8 cellular contexts compared by ENCODE assay signal in the genomic region with DNA sequence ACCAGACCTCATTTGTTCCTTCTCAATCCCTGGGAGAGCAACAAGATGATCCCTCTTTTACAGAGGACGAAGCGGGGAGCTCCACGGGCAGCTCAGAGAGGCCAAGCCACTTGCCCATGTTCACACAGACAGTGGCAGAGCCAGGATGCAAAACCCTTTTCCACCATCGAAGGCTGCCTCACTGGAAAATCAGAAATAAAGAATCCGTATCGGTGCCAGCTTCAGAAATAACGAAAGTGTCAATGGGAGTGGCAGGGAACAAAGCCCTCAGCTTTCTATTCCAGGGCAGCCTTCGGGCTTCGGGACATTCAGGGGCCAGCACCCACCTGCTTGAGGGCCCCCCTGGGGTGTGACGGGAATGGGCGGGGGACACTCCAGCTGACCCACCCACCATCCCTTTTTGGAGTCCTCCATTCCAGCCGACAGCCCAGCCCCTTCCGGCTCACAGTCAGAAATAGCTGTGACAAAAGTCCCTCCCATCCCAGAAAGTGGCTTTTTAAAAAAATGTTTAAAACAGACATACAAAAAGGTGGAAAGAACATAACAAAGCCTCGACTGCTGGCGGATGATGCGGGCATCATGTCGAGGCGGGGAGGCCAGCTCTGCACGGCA. TPM values are rescaled to one million over a fixed set of nuclear protein-coding genes. Genes with fewer than 3 reads are reported as not detected.
DNase-seq lines count a peak whose midpoint lies in the region; ATAC-seq, FAIRE-seq and TF ChIP-seq lines count a peak whose summit lies in the region.

No MANE protein-coding gene starts in this region.

- H3K9me3 ChIP-seq in GM12878 (replicated peaks; ENCODE audit: control insufficient read depth, insufficient read depth, low read length) = no peaks in the 10 kb centered on the region
- no peaks in the 10 kb centered on the region for H3K9me3 ChIP-seq in lung (ENCODE audit: control insufficient read depth in 2 of 2, insufficient read depth in 1 of 2, low read length in 1 of 2)
- H3K9me3 ChIP-seq in PC-9 (ENCODE audit: insufficient read depth, low read depth) = no peaks in the 10 kb centered on the region

- H3K9ac ChIP-seq in GM12878 (ENCODE audit: control insufficient read depth, insufficient read depth, low read length) = peak overlapping the region; percentile 88

- peak overlapping the region; percentile 98 for H3K4me2 ChIP-seq in GM12878 (ENCODE audit: control insufficient read depth, insufficient read depth)
- no peak overlapping the region for H3K4me2 ChIP-seq in PC-9

- ATAC-seq in activated CD8-positive, alpha-beta memory T cell treated with anti-CD3 and anti-CD28 coated beads, Interleukin-2, amount 10 ng/mL, durations not matched to agents 7 days and 5 days = no peak
- ATAC-seq in GM12878 (peak; percentile 24), lung (ENCODE audit: insufficient read depth, low FRiP score) (no peak), GM21423 (IDR thresholded peaks at IDR 0.05; ENCODE audit: unreplicated experiment) (no peak)

- TF ChIP-seq POLR2A in GM12878 (IDR thresholded peaks at IDR 0.05; ENCODE audit: low read depth, low read length) = peak; percentile 16

- BruUV-seq in GM12878 (replicated peaks; lab: Mats Ljungman, UMichigan) = no TSS peak
- no TSS peak for BruUV-seq in PC-9 (replicated peaks; lab: Mats Ljungman, UMichigan)

- POLR2A ChIA-PET in GM12878 (lab: Charles Lee) (interaction anchor here (0.6 to 5.8 kb wide), 5 partner anchors 9 to 48 kb away, joined by 3 to 96 read pairs (median 3); partner anchors contain the start of gene ALDH4A1), PC-9 (lab: Charles Lee; ENCODE audit: unreplicated experiment) (interaction anchor here (0.5 kb wide), 1 partner anchor 137 kb away, joined by 3 read pairs; no protein-coding TSS in a partner anchor)

- no peaks in the 10 kb centered on the region for H3K9me3 Mint-ChIP-seq in activated CD8-positive, alpha-beta memory T cell treated with anti-CD3 and anti-CD28 coated beads, Interleukin-2, amount 10 ng/mL, durations not matched to agents 7 days and 5 days (ENCODE audit: low read depth)
- no peaks in the 10 kb centered on the region for H3K9me3 Mint-ChIP-seq in type B pancreatic cell

- peak overlapping the region; percentile 47 for H3K4me3 Mint-ChIP-seq in activated CD8-positive, alpha-beta memory T cell treated with anti-CD3 and anti-CD28 coated beads, Interleukin-2, amount 10 ng/mL, durations not matched to agents 7 days and 5 days
- peak overlapping the region; percentile 61 for H3K4me3 Mint-ChIP-seq in type B pancreatic cell

- H2AFZ ChIP-seq in GM12878 (ENCODE audit: control insufficient read depth, low read depth, low read length) = peak overlapping the region; percentile 52
- H2AFZ ChIP-seq in PC-9 = no peak overlapping the region

- H4K20me1 ChIP-seq in GM12878 (ENCODE audit: control insufficient read depth, insufficient read depth) (0 out of 2 replicates have a peak, but pooled peaks cover 2% of the 10 kb centered on the region), PC-9 (ENCODE audit: insufficient read depth) (peaks cover 7% of the 10 kb centered on the region)

- peak overlapping the region; percentile 99 for H3K27ac ChIP-seq in GM12878 (ENCODE audit: control insufficient read depth, insufficient read depth)
- peak overlapping the region; percentile 69 to 94 for H3K27ac ChIP-seq in lung (ENCODE audit: low read depth in 1 of 2, low read length in 1 of 2)
- H3K27ac ChIP-seq in PC-9 = no peak overlapping the region

- H3K36me3 ChIP-seq in GM12878 (ENCODE audit: control insufficient read depth in 2 of 2, insufficient read depth in 2 of 2, low read length in 1 of 2) (no peaks in the 10 kb centered on the region), lung (ENCODE audit: control insufficient read depth in 2 of 2, insufficient read depth in 2 of 2, low read length in 2 of 2) (peaks cover 0 to 2% of the 10 kb centered on the region in 2 donors), PC-9 (ENCODE audit: low read depth) (no peaks in the 10 kb centered on the region)

- intact Hi-C loops in GM12878 (cut with micrococcal nuclease; ENCODE audit: unreplicated experiment) = loop anchor here (1.0 to 10.0 kb wide), 3 partner anchors 24 to 254 kb away; no protein-coding TSS in a partner anchor
- intact Hi-C loops in PC-9 (cut with micrococcal nuclease; ENCODE audit: unreplicated experiment) = loop anchor here (10.0 kb wide), 1 partner anchor 46 kb away; the partner anchor contains the start of gene ALDH4A1

- peaks cover 63% of the 10 kb centered on the region for H3K4me1 ChIP-seq in GM12878 (ENCODE audit: control insufficient read depth, insufficient read depth, low read length)
- peaks cover 0 to 43% of the 10 kb centered on the region in 2 donors for H3K4me1 ChIP-seq in lung (ENCODE audit: control insufficient read depth in 2 of 2, insufficient read depth in 2 of 2, low read length in 2 of 2)
- H3K4me1 ChIP-seq in PC-9 (replicated peaks; ENCODE audit: insufficient read depth) = peaks cover 20% of the 10 kb centered on the region

- no peaks in the 10 kb centered on the region for H3K27me3 ChIP-seq in GM12878 (replicated peaks in 1 of 2; ENCODE audit: control insufficient read depth in 2 of 2, insufficient read depth in 2 of 2, low read length in 1 of 2)
- no peaks in the 10 kb centered on the region for H3K27me3 ChIP-seq in lung (ENCODE audit: control insufficient read depth, insufficient read depth)
- H3K27me3 ChIP-seq in PC-9 (ENCODE audit: insufficient read depth, low read depth) = no peaks in the 10 kb centered on the region

- H3K79me2 ChIP-seq in GM12878 (ENCODE audit: control insufficient read depth, insufficient read depth, low read length) (peaks cover 61% of the 10 kb centered on the region), PC-9 (ENCODE audit: low read depth) (peaks cover 82% of the 10 kb centered on the region)

- peak; percentile 51 for DNase-seq in activated CD8-positive, alpha-beta memory T cell treated with anti-CD3 and anti-CD28 coated beads, Interleukin-2, amount 10 ng/mL, durations not matched to agents 7 days and 5 days
- no peak for DNase-seq in activated CD8-positive, alpha-beta memory T cell treated with anti-CD3 and anti-CD28 coated beads, Interleukin-2, amount 50 U/mL, for 48 hours
- DNase-seq in GM12878 (ENCODE audit: low read depth, low spot score) (no peak), lung (ENCODE audit: low spot score) (no peak), type B pancreatic cell (ENCODE audit: extremely low spot score, unreplicated experiment) (no peak), DMS153 treated with DMSO at 0.1 percent for 48 hours (lab: John Stamatoyannopoulos, UW; ENCODE audit: unreplicated experiment) (no peak), PC-9 (no peak)

- H3K36me3 Mint-ChIP-seq in activated CD8-positive, alpha-beta memory T cell treated with anti-CD3 and anti-CD28 coated beads, Interleukin-2, amount 10 ng/mL, durations not matched to agents 7 days and 5 days = peaks cover 5% of the 10 kb centered on the region
- H3K36me3 Mint-ChIP-seq in type B pancreatic cell = no peaks in the 10 kb centered on the region

- H3K27ac Mint-ChIP-seq in activated CD8-positive, alpha-beta memory T cell treated with anti-CD3 and anti-CD28 coated beads, Interleukin-2, amount 10 ng/mL, durations not matched to agents 7 days and 5 days = peak overlapping the region; percentile 94
- H3K27ac Mint-ChIP-seq in type B pancreatic cell = peak overlapping the region; percentile 85

- CTCF ChIA-PET in activated CD8-positive, alpha-beta memory T cell treated with anti-CD3 and anti-CD28 coated beads, Interleukin-2, amount 10 ng/mL, durations not matched to agents 7 days and 5 days (lab: Charles Lee) = interaction anchor here (1.0 to 5.1 kb wide), 9 partner anchors 9 to 66 kb away, joined by 3 to 36 read pairs (median 5); no protein-coding TSS in a partner anchor
- CTCF ChIA-PET in GM12878 (lab: Yijun Ruan, JAX) = interaction anchor here (0.8 to 11.6 kb wide), 7 partner anchors 15 to 163 kb away, joined by 3 to 117 read pairs (median 15); partner anchors contain the start of gene ALDH4A1
- CTCF ChIA-PET in PC-9 (lab: Charles Lee) = interaction anchor here (0.5 kb wide), 1 partner anchor 343 kb away, joined by 3 read pairs; no protein-coding TSS in a partner anchor

- FAIRE-seq in GM12878 (lab: Jason Lieb, UNC) = no peak

- no peaks in the 10 kb centered on the region for H3K9me2 ChIP-seq in PC-9 (ENCODE audit: insufficient read depth)

- no peak for TF ChIP-seq RAD21 in GM12878 (IDR thresholded peaks at IDR 0.05; ENCODE audit: insufficient read depth, low read depth, low read length)

- peaks cover 23% of the 10 kb centered on the region for H3K27me3 Mint-ChIP-seq in activated CD8-positive, alpha-beta memory T cell treated with anti-CD3 and anti-CD28 coated beads, Interleukin-2, amount 10 ng/mL, durations not matched to agents 7 days and 5 days
- H3K27me3 Mint-ChIP-seq in type B pancreatic cell = peaks cover 24% of the 10 kb centered on the region

- 8% methylated on average over 19 of the region's 19 CpGs for WGBS in GM12878 (ENCODE audit: insufficient coverage, insufficient replicate concordance, low lambda C conversion rate, missing lambda C conversion rate)
- WGBS in lung, 2 donors = 12 to 16% methylated on average over 19 of the region's 19 CpGs

- no peak for TF ChIP-seq EP300 in GM12878 (IDR thresholded peaks at IDR 0.05; ENCODE audit: borderline replicate concordance in 1 of 2, control insufficient read depth in 1 of 2, low read depth in 2 of 2, low read length in 2 of 2)

- no peak for TF ChIP-seq CTCF in GM12878 (IDR thresholded peaks at IDR 0.05 in 2 of 3, conservative IDR thresholded peaks at IDR 0.05 in 1 of 3; ENCODE audit: control insufficient read depth in 2 of 3, extremely low read depth in 1 of 3, insufficient read depth in 1 of 3, low read depth in 3 of 3, low read length in 3 of 3)
- no peak for TF ChIP-seq CTCF in lung (IDR thresholded peaks at IDR 0.05; ENCODE audit: control extremely low read depth, extremely low read depth)
- TF ChIP-seq CTCF in type B pancreatic cell (conservative IDR thresholded peaks at IDR 0.05) = no peak
- no peak for TF ChIP-seq CTCF in PC-9 (conservative IDR thresholded peaks at IDR 0.05)

- H3K4me3 ChIP-seq in GM12878 (peak overlapping the region; percentile 73), lung (no peak overlapping the region), PC-9 (no peak overlapping the region)

- H3F3A ChIP-seq in PC-9 (ENCODE audit: insufficient read depth, low read depth) = no peaks in the 10 kb centered on the region

- peaks cover 89% of the 10 kb centered on the region for H3K4me1 Mint-ChIP-seq in activated CD8-positive, alpha-beta memory T cell treated with anti-CD3 and anti-CD28 coated beads, Interleukin-2, amount 10 ng/mL, durations not matched to agents 7 days and 5 days
- peaks cover 62% of the 10 kb centered on the region for H3K4me1 Mint-ChIP-seq in type B pancreatic cell (ENCODE audit: unreplicated experiment)

- RAD21 ChIA-PET in GM12878 (lab: Charles Lee; ENCODE audit: unreplicated experiment) = interaction anchor here (0.9 to 5.2 kb wide), 7 partner anchors 15 to 137 kb away, joined by 3 to 52 read pairs (median 9); partner anchors contain the start of gene ALDH4A1

- in situ Hi-C loops in GM12878 (cut with MboI) = no loop called here

- SMC1A ChIA-PET in GM12878 (lab: Charles Lee; ENCODE audit: uncharacterized antibody, unreplicated experiment) = interaction anchor here (0.8 to 4.0 kb wide), 10 partner anchors 10 to 137 kb away, joined by 3 to 45 read pairs (median 4); partner anchors contain the start of gene ALDH4A1

RNA-seq across cellular contexts. Expression of gene IFFO2, which starts 6.0 kb away (rescaled TPM):
- 10 to 100 TPM; 12.5 to 13.7 TPM for total RNA-seq in activated CD8-positive, alpha-beta memory T cell treated with anti-CD3 and anti-CD28 coated beads, Interleukin-2, amount 10 ng/mL, durations not matched to agents 7 days and 5 days
- 9.6 and 13.0 TPM in 2 replicates for total RNA-seq in GM12878 (2013; cell fraction: nucleolus; rRNA removed)
- total RNA-seq in GM12878 (2014; rRNA removed) (15.0 and 16.0 TPM in 2 replicates), GM12878 (2014; rRNA removed; fragmentation: Illumina TruSeq; extraction: Trizol) (7.7 and 8.1 TPM in 2 replicates), GM12878 (2021) (18.4 and 20.5 TPM in 2 replicates), lung (10 to 100 TPM in 1 of 2 donors, 1 to 10 TPM in 1; 8.7 to 18.9 TPM), type B pancreatic cell (ENCODE audit: low replicate concordance) (11.3 and 14.7 TPM in 2 replicates), PC-9 (2021) (11.7 and 16.5 TPM in 2 replicates)
- 3.6 TPM for polyA plus RNA-seq in GM12878 (2011; ENCODE audit: low read depth)
- polyA plus RNA-seq in GM12878 (2011; rRNA removed) (2.7 and 5.7 TPM in 2 replicates), GM12878 (2014; fragmentation: Illumina TruSeq; extraction: Trizol) (8.6 and 9.1 TPM in 2 replicates), GM12878 (2014; fragmentation: Nextera tagmentation; extraction: Ambion mirVana) (1 to 10 TPM; 1.2 to 1.9 TPM), GM12878 (2014; rRNA removed) (11.1 and 14.9 TPM in 2 replicates), GM12878 (2016; fragmentation: Nextera tagmentation; extraction: Ambion mirVana) (1 to 10 TPM; 2.8 to 5.5 TPM), lung (1 to 10 TPM; 7.6 to 8.0 TPM)
- polyA plus RNA-seq in GM12878 (2011; cell fraction: cytosol; rRNA removed) = 14.6 and 20.7 TPM in 2 replicates
- polyA plus RNA-seq in GM12878 (2011; cell fraction: nucleus; rRNA removed) = 10.7 and 12.4 TPM in 2 replicates
- polyA plus RNA-seq in GM12878 (2012) = 8.3 and 8.4 TPM in 2 replicates
- polyA minus RNA-seq in GM12878 (2011; rRNA and poly(A)+ RNA removed) = 10.1 and 13.3 TPM in 2 replicates
- polyA minus RNA-seq in GM12878 (2011; cell fraction: cytosol; rRNA and poly(A)+ RNA removed) = 5.2 and 7.2 TPM in 2 replicates
- polyA minus RNA-seq in GM12878 (2011; cell fraction: nucleus; rRNA and poly(A)+ RNA removed) = 1.3 and 3.7 TPM in 2 replicates

RNA-seq across cellular contexts. Expression of gene ALDH4A1, which starts 48.2 kb away (rescaled TPM):
- 1 to 10 TPM; 4.5 to 5.8 TPM for total RNA-seq in activated CD8-positive, alpha-beta memory T cell treated with anti-CD3 and anti-CD28 coated beads, Interleukin-2, amount 10 ng/mL, durations not matched to agents 7 days and 5 days
- total RNA-seq in GM12878 (2013; cell fraction: nucleolus; rRNA removed) = 4.4 and 6.2 TPM in 2 replicates
- 12.2 and 15.0 TPM in 2 replicates for total RNA-seq in GM12878 (2014; rRNA removed)
- 5.0 and 6.6 TPM in 2 replicates for total RNA-seq in GM12878 (2014; rRNA removed; fragmentation: Illumina TruSeq; extraction: Trizol)
- total RNA-seq in GM12878 (2021) = 13.1 and 13.8 TPM in 2 replicates
- polyA plus RNA-seq in GM12878 (2011; ENCODE audit: low read depth) = 3.3 TPM
- polyA plus RNA-seq in GM12878 (2011; rRNA removed) = 5.8 and 17.5 TPM in 2 replicates
- 21.8 and 36.4 TPM in 2 replicates for polyA plus RNA-seq in GM12878 (2011; cell fraction: cytosol; rRNA removed)
- 39.4 and 47.2 TPM in 2 replicates for polyA plus RNA-seq in GM12878 (2011; cell fraction: nucleus; rRNA removed)
- polyA plus RNA-seq in GM12878 (2012) = 7.6 and 8.0 TPM in 2 replicates
- 1.6 and 5.9 TPM in 2 replicates for polyA plus RNA-seq in GM12878 (2014; fragmentation: Illumina TruSeq; extraction: Trizol)
- polyA plus RNA-seq in GM12878 (2014; fragmentation: Nextera tagmentation; extraction: Ambion mirVana) = under 1 TPM; 0.06 to 0.53 TPM
- 14.0 and 21.6 TPM in 2 replicates for polyA plus RNA-seq in GM12878 (2014; rRNA removed)
- 10 to 100 TPM; 24.3 to 25.5 TPM for polyA plus RNA-seq in GM12878 (2016; fragmentation: Nextera tagmentation; extraction: Ambion mirVana)
- polyA minus RNA-seq in GM12878 (2011; rRNA and poly(A)+ RNA removed) = 7.2 and 16.3 TPM in 2 replicates
- 6.3 and 7.8 TPM in 2 replicates for polyA minus RNA-seq in GM12878 (2011; cell fraction: cytosol; rRNA and poly(A)+ RNA removed)
- polyA minus RNA-seq in GM12878 (2011; cell fraction: nucleus; rRNA and poly(A)+ RNA removed) = 6.4 and 14.3 TPM in 2 replicates
- total RNA-seq in lung = 10 to 100 TPM in 1 of 2 donors, 1 to 10 TPM in 1; 6.4 to 12.5 TPM
- polyA plus RNA-seq in lung = 10 to 100 TPM in 1 of 2 donors, 1 to 10 TPM in 1; 9.9 to 16.3 TPM
- total RNA-seq in type B pancreatic cell (ENCODE audit: low replicate concordance) = 25.6 and 26.7 TPM in 2 replicates
- 15.0 and 19.4 TPM in 2 replicates for total RNA-seq in PC-9 (2021)
